In the genomic region with DNA sequence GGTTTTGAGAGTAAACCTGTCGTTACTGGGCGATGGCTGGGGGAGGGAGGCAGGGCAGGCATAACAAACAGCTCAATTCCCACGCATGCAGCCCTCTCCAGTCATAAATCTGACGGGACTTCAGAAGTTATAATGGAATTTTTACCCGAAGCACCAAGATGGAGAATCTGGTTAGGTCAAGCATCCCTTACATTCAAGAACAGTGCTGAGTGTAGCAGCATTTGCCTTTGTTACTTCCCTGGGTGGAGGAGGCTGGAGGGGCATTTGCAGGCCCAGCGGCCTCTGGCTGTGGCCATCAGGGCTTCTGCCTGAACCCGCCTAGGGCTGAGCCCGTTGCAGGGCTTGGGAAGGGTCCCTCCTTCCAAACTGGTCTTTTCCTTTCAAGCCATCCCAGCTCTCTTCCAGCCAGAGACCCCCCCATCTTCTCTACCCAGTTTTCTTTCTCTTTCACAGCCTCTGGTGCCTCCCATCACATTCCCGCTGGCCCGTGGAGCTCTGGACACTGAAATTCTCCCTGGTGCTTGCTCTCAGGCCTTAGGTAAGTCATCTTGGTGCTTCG, we compare ENCODE assay signal across 16 cellular contexts.
A peak's percentile ranks its signal among the peaks of the same experiment; 100 is the strongest.
DNase-seq lines count a peak whose midpoint lies in the region; ATAC-seq and TF ChIP-seq lines count a peak whose summit lies in the region.
"Had no signal": no experiment of that assay in that cellular context is flagged by ENCODE, and none has a peak within 500 bp of the region (broad histone marks: within the 10 kb centered on the region; RNA-seq: fewer than 3 reads in every experiment).

No MANE protein-coding gene starts in this region.

- H3K4me1 ChIP-seq in vagina: peaks cover 59% of the 10 kb centered on the region
- H3K4me1 ChIP-seq: BLaER1, Caco-2 had no signal

- H3K4me1 Mint-ChIP-seq in brain: peaks cover 91% of the 10 kb centered on the region
- H3K4me1 Mint-ChIP-seq in mesothelial cell of epicardium: peaks cover 69% of the 10 kb centered on the region
- H3K4me1 Mint-ChIP-seq in progenitor cell of endocrine pancreas (ENCODE audit: low read depth): peaks cover 82% of the 10 kb centered on the region
- H3K4me1 Mint-ChIP-seq in chondrocyte (ENCODE audit: low read depth): no peaks in the 10 kb centered on the region
- H3K4me1 Mint-ChIP-seq in activated naive CD4-positive, alpha-beta T cell treated with anti-CD3 and anti-CD28 coated beads, Interleukin-2, amount 10 ng/mL, durations not matched to agents 7 days and 5 days: no peaks in the 10 kb centered on the region
- H3K4me1 Mint-ChIP-seq: CD8-positive, alpha-beta memory T cell; IgD-negative memory B cell had no signal

- ATAC-seq in HG03039 (IDR thresholded peaks at IDR 0.05; ENCODE audit: unreplicated experiment): no peak

- intact Hi-C loops in vagina (cut with DNase I): no loop called here

- DNase-seq in mesothelial cell of epicardium (ENCODE audit: low spot score in 2 of 2, unreplicated experiment in 2 of 2) (no peak), progenitor cell of endocrine pancreas (ENCODE audit: low spot score, unreplicated experiment) (no peak), vagina (ENCODE audit: extremely low spot score in 2 of 2) (no peak), chondrocyte (ENCODE audit: low spot score) (no peak)
- DNase-seq in activated naive CD4-positive, alpha-beta T cell treated with anti-CD3 and anti-CD28 coated beads, Interleukin-2, amount 10 ng/mL, durations not matched to agents 7 days and 5 days: no peak
- DNase-seq: 8988T; AML-193; Caco-2; CD8-positive, alpha-beta memory T cell; DND-41; GDM1 had no signal

- H3K36me3 ChIP-seq in vagina: no peaks in the 10 kb centered on the region
- H3K36me3 ChIP-seq: BLaER1, HAP-1 had no signal

- H3K27me3 ChIP-seq in vagina: no peaks in the 10 kb centered on the region
- H3K27me3 ChIP-seq: BLaER1 had no signal

- peak overlapping the region in 3 of 5 experiments; percentile 49 to 93 (median 58) for H3K27ac Mint-ChIP-seq in brain
- H3K27ac Mint-ChIP-seq in mesothelial cell of epicardium: peak overlapping the region; percentile 64
- H3K27ac Mint-ChIP-seq in progenitor cell of endocrine pancreas: peak overlapping the region; percentile 94
- H3K27ac Mint-ChIP-seq in chondrocyte (ENCODE audit: unreplicated experiment): no peak overlapping the region
- H3K27ac Mint-ChIP-seq in activated naive CD4-positive, alpha-beta T cell treated with anti-CD3 and anti-CD28 coated beads, Interleukin-2, amount 10 ng/mL, durations not matched to agents 7 days and 5 days: no peak overlapping the region

- no peak for TF ChIP-seq POLR2A in vagina (IDR thresholded peaks at IDR 0.05)

- TF ChIP-seq CTCF in brain (conservative IDR thresholded peaks at IDR 0.05) (no peak), mesothelial cell of epicardium (IDR thresholded peaks at IDR 0.05; ENCODE audit: unreplicated experiment) (no peak), progenitor cell of endocrine pancreas (IDR thresholded peaks at IDR 0.05; ENCODE audit: unreplicated experiment) (no peak), vagina (IDR thresholded peaks at IDR 0.05) (no peak), chondrocyte (IDR thresholded peaks at IDR 0.05) (no peak)

- H3K4me3 Mint-ChIP-seq in brain: no peak overlapping the region
- H3K4me3 Mint-ChIP-seq in mesothelial cell of epicardium: no peak overlapping the region
- H3K4me3 Mint-ChIP-seq in progenitor cell of endocrine pancreas (ENCODE audit: low read depth): peak overlapping the region; percentile 4
- H3K4me3 Mint-ChIP-seq in chondrocyte (ENCODE audit: unreplicated experiment): no peak overlapping the region
- H3K4me3 Mint-ChIP-seq in activated naive CD4-positive, alpha-beta T cell treated with anti-CD3 and anti-CD28 coated beads, Interleukin-2, amount 10 ng/mL, durations not matched to agents 7 days and 5 days: no peak overlapping the region
- H3K4me3 Mint-ChIP-seq: CD8-positive, alpha-beta memory T cell; IgD-negative memory B cell had no signal

- CTCF ChIA-PET in activated naive CD4-positive, alpha-beta T cell treated with anti-CD3 and anti-CD28 coated beads, Interleukin-2, amount 10 ng/mL, durations not matched to agents 7 days and 5 days (lab: Charles Lee): no interaction called here

- peak overlapping the region; percentile 49 for H3K27ac ChIP-seq in vagina
- H3K27ac ChIP-seq: BLaER1 had no signal

- H3K27me3 Mint-ChIP-seq in brain: peaks cover 9% of the 10 kb centered on the region
- no peaks in the 10 kb centered on the region for H3K27me3 Mint-ChIP-seq in mesothelial cell of epicardium (ENCODE audit: low read depth)
- H3K27me3 Mint-ChIP-seq in progenitor cell of endocrine pancreas: peaks cover 2% of the 10 kb centered on the region
- no peaks in the 10 kb centered on the region for H3K27me3 Mint-ChIP-seq in chondrocyte (ENCODE audit: low read depth)
- peaks cover 4% of the 10 kb centered on the region for H3K27me3 Mint-ChIP-seq in activated naive CD4-positive, alpha-beta T cell treated with anti-CD3 and anti-CD28 coated beads, Interleukin-2, amount 10 ng/mL, durations not matched to agents 7 days and 5 days

- H3K36me3 Mint-ChIP-seq in brain (no peaks in the 10 kb centered on the region), mesothelial cell of epicardium (no peaks in the 10 kb centered on the region), progenitor cell of endocrine pancreas (ENCODE audit: insufficient read depth) (no peaks in the 10 kb centered on the region), chondrocyte (ENCODE audit: low read depth) (peaks cover 3% of the 10 kb centered on the region)
- no peaks in the 10 kb centered on the region for H3K36me3 Mint-ChIP-seq in activated naive CD4-positive, alpha-beta T cell treated with anti-CD3 and anti-CD28 coated beads, Interleukin-2, amount 10 ng/mL, durations not matched to agents 7 days and 5 days

- no peak overlapping the region for H3K4me3 ChIP-seq in vagina
- H3K4me3 ChIP-seq: BLaER1, HAP-1 had no signal

- H3K9me3 ChIP-seq in vagina: no peaks in the 10 kb centered on the region
- H3K9me3 ChIP-seq: BLaER1, Caco-2, HAP-1 had no signal

- H3K9me3 Mint-ChIP-seq in brain: peaks cover 0 to 6% (median 0%) of the 10 kb centered on the region in 5 experiments
- peaks cover 6% of the 10 kb centered on the region for H3K9me3 Mint-ChIP-seq in mesothelial cell of epicardium
- H3K9me3 Mint-ChIP-seq in progenitor cell of endocrine pancreas (ENCODE audit: low read depth): no peaks in the 10 kb centered on the region
- no peaks in the 10 kb centered on the region for H3K9me3 Mint-ChIP-seq in chondrocyte (ENCODE audit: low read depth)
- no peaks in the 10 kb centered on the region for H3K9me3 Mint-ChIP-seq in activated naive CD4-positive, alpha-beta T cell treated with anti-CD3 and anti-CD28 coated beads, Interleukin-2, amount 10 ng/mL, durations not matched to agents 7 days and 5 days

Comparison
In these comparisons a context has a peak if more than half of its experiments do, and no peak if none do; other contexts are left out.
1. H3K27ac Mint-ChIP-seq: peak in brain (3 of 5), mesothelial cell of epicardium (single experiment) and progenitor cell of endocrine pancreas (single experiment); none in chondrocyte (single experiment) and activated naive CD4-positive, alpha-beta T cell treated with anti-CD3 and anti-CD28 coated beads, Interleukin-2, amount 10 ng/mL, durations not matched to agents 7 days and 5 days (single experiment).